28 cellular contexts compared by ENCODE assay signal in the genomic region with DNA sequence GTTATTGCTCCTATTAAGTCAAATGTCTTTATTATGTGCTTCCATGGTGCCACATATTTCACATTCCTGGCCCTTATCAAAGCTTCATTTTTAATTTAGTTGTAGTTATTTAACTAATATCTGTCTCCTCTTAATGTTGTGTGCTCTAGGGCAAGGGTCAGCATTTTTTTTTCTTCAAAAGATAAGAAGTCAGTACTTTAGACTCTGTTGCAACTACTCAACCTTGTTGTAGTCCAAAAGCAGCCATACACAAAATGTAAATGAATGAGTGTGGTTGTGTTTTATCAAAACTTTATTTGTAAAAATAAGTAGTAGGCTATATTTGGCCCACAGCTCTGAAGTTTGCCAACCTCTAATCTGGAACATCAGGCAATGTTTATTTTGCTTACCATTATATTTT.
DNase-seq lines count a peak whose midpoint lies in the region; TF ChIP-seq lines count a peak whose summit lies in the region.
"Had no signal": no experiment of that assay in that cellular context is flagged by ENCODE, and none has a peak within 500 bp of the region (broad histone marks: within the 10 kb centered on the region; RNA-seq: fewer than 3 reads in every experiment).

No MANE protein-coding gene starts in this region.

- H2BK120ac ChIP-seq in neuronal stem cell (ENCODE audit: low read depth, low read length) = no peak overlapping the region

- DNase-seq in Caco-2 = peak in 1 of 2 experiments; percentile 34
- peak; percentile 68 for DNase-seq in amniotic epithelial cell (ENCODE audit: low read depth)
- peak; percentile 26 for DNase-seq in hepatocyte (ENCODE audit: low spot score)
- no peak for DNase-seq in neuronal stem cell (ENCODE audit: low spot score)
- no peak for DNase-seq in islet precursor cell
- DNase-seq in foreskin melanocyte = no peak
- DNase-seq in midbrain (lab: John Stamatoyannopoulos, UW) = no peak
- DNase-seq: 8988T; ACHN; BE2C; CD8-positive, alpha-beta memory T cell; DMS153; DND-41; IMR-90; MM.1S; NCI-H1092; NCI-H1436; NCI-H187; NCI-H2081 treated with DMSO at 0.1 percent for 48 hours; NCI-H2171; NCI-H226; NCI-H510A; NCI-H69; Right ventricle myocardium superior; RPMI8226 had no signal

- H3K27ac Mint-ChIP-seq in Caco-2 (ENCODE audit: unreplicated experiment) = peak overlapping the region; percentile 31
- H3K27ac Mint-ChIP-seq: CD14-positive monocyte; CD8-positive, alpha-beta memory T cell had no signal

- H3K18ac ChIP-seq in neuronal stem cell (ENCODE audit: low read length) = no peak overlapping the region

- peaks cover 19% of the 10 kb centered on the region for H3K4me1 Mint-ChIP-seq in Caco-2 (ENCODE audit: low read depth, unreplicated experiment)
- H3K4me1 Mint-ChIP-seq: CD14-positive monocyte had no signal

- H2AK5ac ChIP-seq in neuronal stem cell (ENCODE audit: low read depth, low read length) = no peak overlapping the region

- no peaks in the 10 kb centered on the region for H3K9me2 ChIP-seq in hepatocyte (replicated peaks; ENCODE audit: insufficient read depth)

- H3K9me3 Mint-ChIP-seq in Caco-2 (ENCODE audit: unreplicated experiment) = peaks cover 10% of the 10 kb centered on the region
- H3K9me3 Mint-ChIP-seq: CD8-positive, alpha-beta memory T cell had no signal

- no peak overlapping the region for H3K4me3 ChIP-seq in Caco-2 (ENCODE audit: low read depth, low read length)
- H3K4me3 ChIP-seq in hepatocyte = no peak overlapping the region
- no peak overlapping the region for H3K4me3 ChIP-seq in neuronal stem cell (ENCODE audit: low read length in 2 of 2)
- H3K4me3 ChIP-seq: SJSA1 had no signal

- H3K9ac ChIP-seq in neuronal stem cell (ENCODE audit: low read depth, low read length, poor library complexity) = no peak overlapping the region
- H3K9ac ChIP-seq: KMS-11 had no signal

- H3K27ac ChIP-seq in hepatocyte (peak overlapping the region; percentile 68), neuronal stem cell (replicated peaks; ENCODE audit: low read length) (no peak overlapping the region)
- H3K27ac ChIP-seq: KMS-11, SJSA1 had no signal

- H2AFZ ChIP-seq in hepatocyte = no peak overlapping the region
- H2AFZ ChIP-seq in neuronal stem cell (ENCODE audit: low read length) = peak overlapping the region; percentile 45

- H3K36me3 Mint-ChIP-seq in Caco-2 (ENCODE audit: insufficient read depth, unreplicated experiment) = no peaks in the 10 kb centered on the region
- H3K36me3 Mint-ChIP-seq: CD14-positive monocyte had no signal

- TF ChIP-seq CTCF in Caco-2 (IDR thresholded peaks at IDR 0.05; ENCODE audit: insufficient read depth in 1 of 2, low read depth in 1 of 2, low read length in 1 of 2, severe bottlenecking in 1 of 2, unreplicated experiment in 1 of 2) (no peak), hepatocyte (IDR thresholded peaks at IDR 0.05; ENCODE audit: poor library complexity) (no peak)

- intact Hi-C loops in Caco-2 (cut with micrococcal nuclease; ENCODE audit: unreplicated experiment) = loop anchor here (1.0 to 5.0 kb wide), 2 partner anchors 121 to 203 kb away; no protein-coding TSS in a partner anchor

- H3K27me3 Mint-ChIP-seq in Caco-2 (ENCODE audit: insufficient read depth, unreplicated experiment) = no peaks in the 10 kb centered on the region

- H3K14ac ChIP-seq in neuronal stem cell (ENCODE audit: low read length) = no peak overlapping the region

- no peaks in the 10 kb centered on the region for H3K27me3 ChIP-seq in Caco-2 (replicated peaks; ENCODE audit: control insufficient read depth, insufficient read depth, low read length)
- H3K27me3 ChIP-seq in hepatocyte = no peaks in the 10 kb centered on the region
- no peaks in the 10 kb centered on the region for H3K27me3 ChIP-seq in neuronal stem cell (ENCODE audit: control insufficient read depth in 3 of 3, insufficient read depth in 3 of 3, low read depth in 1 of 3, low read length in 3 of 3)
- H3K27me3 ChIP-seq: BE2C, SJSA1 had no signal

- no peaks in the 10 kb centered on the region for H3K79me1 ChIP-seq in neuronal stem cell (ENCODE audit: low read depth, low read length)

- POLR2A ChIA-PET in Caco-2 (lab: Charles Lee) = no interaction called here

- H3K4me1 ChIP-seq in Caco-2 = peaks cover 31% of the 10 kb centered on the region
- H3K4me1 ChIP-seq in hepatocyte (ENCODE audit: insufficient read depth) = peaks cover 12% of the 10 kb centered on the region
- no peaks in the 10 kb centered on the region for H3K4me1 ChIP-seq in neuronal stem cell (ENCODE audit: control insufficient read depth in 2 of 2, insufficient read depth in 1 of 2, low read depth in 1 of 2, low read length in 2 of 2)
- H3K4me1 ChIP-seq: BE2C, SJSA1 had no signal

- H3K36me3 ChIP-seq in Caco-2 (ENCODE audit: control insufficient read depth, insufficient read depth, low read length) = no peaks in the 10 kb centered on the region
- H3K36me3 ChIP-seq in hepatocyte (replicated peaks; ENCODE audit: insufficient read depth, low read depth) = no peaks in the 10 kb centered on the region
- no peaks in the 10 kb centered on the region for H3K36me3 ChIP-seq in neuronal stem cell (replicated peaks in 1 of 2; ENCODE audit: control insufficient read depth in 2 of 2, insufficient read depth in 2 of 2, low read length in 2 of 2)
- H3K36me3 ChIP-seq: BE2C, SJSA1 had no signal

- H2BK5ac ChIP-seq in neuronal stem cell (ENCODE audit: low read length) = no peak overlapping the region

- no peak overlapping the region for H4K8ac ChIP-seq in neuronal stem cell (ENCODE audit: low read depth, low read length)

- H3K4me3 Mint-ChIP-seq in Caco-2 (ENCODE audit: unreplicated experiment) = peak overlapping the region; percentile 17
- H3K4me3 Mint-ChIP-seq: CD14-positive monocyte; CD8-positive, alpha-beta memory T cell had no signal

- no peak overlapping the region for H3K4ac ChIP-seq in neuronal stem cell (ENCODE audit: low read length)

- H4K20me1 ChIP-seq in hepatocyte (ENCODE audit: insufficient read depth, poor library complexity, severe bottlenecking) = no peaks in the 10 kb centered on the region

- no peak overlapping the region for H2BK15ac ChIP-seq in neuronal stem cell (ENCODE audit: low read length)

- no TSS peak for BruUV-seq in Caco-2 (replicated peaks; lab: Mats Ljungman, UMichigan)

- no peak overlapping the region for H4K91ac ChIP-seq in neuronal stem cell (ENCODE audit: low read depth, low read length, poor library complexity)

- no peaks in the 10 kb centered on the region for H3K79me2 ChIP-seq in hepatocyte

- H3K4me2 ChIP-seq in hepatocyte (peak overlapping the region; percentile 22), neuronal stem cell (ENCODE audit: insufficient read depth, low read length, poor library complexity, severe bottlenecking) (no peak overlapping the region)
- H3K4me2 ChIP-seq: KMS-11 had no signal

- CTCF ChIA-PET in Caco-2 (lab: Charles Lee) = no interaction called here

- H3K9me3 ChIP-seq in Caco-2 (no peaks in the 10 kb centered on the region; the same call in 1 of the 2 replicates), hepatocyte (ENCODE audit: low read depth) (no peaks in the 10 kb centered on the region), neuronal stem cell (replicated peaks in 1 of 2; ENCODE audit: control insufficient read depth in 2 of 2, insufficient read depth in 1 of 2, low read depth in 1 of 2, low read length in 2 of 2) (no peaks in the 10 kb centered on the region)
- H3K9me3 ChIP-seq: BE2C, SJSA1 had no signal

- H3K23ac ChIP-seq in neuronal stem cell (ENCODE audit: low read depth, low read length, poor library complexity) = no peak overlapping the region

- H2BK12ac ChIP-seq in neuronal stem cell (ENCODE audit: low read length) = no peak overlapping the region

Comparison
In these comparisons a context has a peak if more than half of its experiments do, and no peak if none do; other contexts are left out.
1. DNase-seq: peak in amniotic epithelial cell (single experiment) and hepatocyte (single experiment); none in neuronal stem cell (single experiment), islet precursor cell (single experiment), foreskin melanocyte (single experiment) and midbrain (single experiment).